ENCODE assay signal across 2 cellular contexts in genomic region chr15:69319384-69320375, GRCh38.
TF ChIP-seq lines count a peak whose summit lies in the region.

No MANE protein-coding gene starts in this region.

TF ChIP-seq in SK-N-SH treated with all-trans-retinoic acid at 6 μM for 48 hours, 23 proteins besides CTCF, POLR2A, EP300 and RAD21:
- TF ChIP-seq ARNTL (CRISPR knock-in tag; IDR thresholded peaks at IDR 0.05; ENCODE audit: borderline replicate concordance, low read depth) (no peak), TSHZ2 (CRISPR knock-in tag; IDR thresholded peaks at IDR 0.05) (0 out of 2 replicates have a peak, but pooled peaks have one; percentile 15), PATZ1 (CRISPR knock-in tag; IDR thresholded peaks at IDR 0.05; ENCODE audit: borderline replicate concordance) (no peak), ZC3H10 (CRISPR knock-in tag; IDR thresholded peaks at IDR 0.05) (no peak), POU6F1 (CRISPR knock-in tag; IDR thresholded peaks at IDR 0.05; ENCODE audit: borderline replicate concordance, low read depth) (no peak), ISL1 (CRISPR knock-in tag; IDR thresholded peaks at IDR 0.05) (no peak), ZFP3 (CRISPR knock-in tag; IDR thresholded peaks at IDR 0.05) (no peak)
TF ChIP-seq in SK-N-SH treated with all-trans-retinoic acid at 6 μM for 48 hours: peak in this region for 1.

TF ChIP-seq in H1, 55 proteins besides CTCF, POLR2A, EP300 and RAD21:
- TF ChIP-seq RNF2 (IDR thresholded peaks at IDR 0.05; ENCODE audit: borderline replicate concordance, low read depth, low read length, missing control alignments, poor library complexity, severe bottlenecking) (no peak), SP1 (IDR thresholded peaks at IDR 0.05; ENCODE audit: low read depth, low read length) (no peak), JUND (IDR thresholded peaks at IDR 0.05; ENCODE audit: low read length) (no peak), ZNF274 (IDR thresholded peaks at IDR 0.05; ENCODE audit: borderline replicate concordance, extremely low read depth, low read length) (no peak), ASH2L (IDR thresholded peaks at IDR 0.05; ENCODE audit: low read length) (no peak), ATF3 (IDR thresholded peaks at IDR 0.05; ENCODE audit: insufficient read depth, low read depth, low read length) (no peak), TBP (IDR thresholded peaks at IDR 0.05; ENCODE audit: low read depth, low read length) (no peak), NRF1 (IDR thresholded peaks at IDR 0.05; ENCODE audit: low read depth, low read length) (no peak), HDAC6 (IDR thresholded peaks at IDR 0.05; ENCODE audit: low read depth, low read length) (no peak), CHD1 (IDR thresholded peaks at IDR 0.05; ENCODE audit: low read depth, low read length) (no peak), EGR1 (IDR thresholded peaks at IDR 0.05; ENCODE audit: borderline replicate concordance, low read depth, low read length) (no peak), RXRA (IDR thresholded peaks at IDR 0.05; ENCODE audit: insufficient read depth, low read depth, low read length) (no peak)
